Comparison of ENCODE assay signal across 15 cellular contexts in the genomic region with DNA sequence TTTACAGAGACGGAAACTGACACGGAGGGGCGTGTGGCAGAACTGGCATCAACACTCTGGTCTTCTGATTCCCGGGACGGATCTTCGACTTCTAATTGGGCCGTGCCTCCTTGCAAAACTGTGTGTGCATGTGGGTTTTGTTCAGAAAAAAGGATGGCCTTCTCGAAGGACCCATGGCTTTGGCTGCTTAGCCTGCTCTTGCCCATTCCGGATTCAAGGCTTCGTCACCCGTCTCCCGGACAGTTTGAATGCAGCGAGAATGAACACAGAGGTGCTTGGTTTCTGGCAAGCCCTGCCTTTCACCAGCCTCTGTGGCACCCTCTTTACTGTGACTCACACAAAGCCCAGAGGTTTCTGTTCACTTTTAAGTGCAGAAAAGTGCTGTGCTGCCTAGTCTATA.
DNase-seq lines count a peak whose midpoint lies in the region; ATAC-seq and TF ChIP-seq lines count a peak whose summit lies in the region.
"Had no signal": no experiment of that assay in that cellular context is flagged by ENCODE, and none has a peak within 500 bp of the region (broad histone marks: within the 10 kb centered on the region; RNA-seq: fewer than 3 reads in every experiment).

No MANE protein-coding gene starts in this region.

- no peak overlapping the region for H3K4me2 ChIP-seq in osteoblast (ENCODE audit: insufficient read depth, low read length)
- H3K4me2 ChIP-seq: BLaER1 treated with 17β-estradiol and CSF1 and Interleukin-3, amounts not matched to agents 10 nM and 100 nM had no signal

- peaks cover 5% of the 10 kb centered on the region for H3K36me3 ChIP-seq in right atrium auricular region
- no peaks in the 10 kb centered on the region for H3K36me3 ChIP-seq in osteoblast (ENCODE audit: insufficient read depth, low read length)

- peak; percentile 91 for ATAC-seq in foreskin keratinocyte
- ATAC-seq in HG03442 (IDR thresholded peaks at IDR 0.05; ENCODE audit: unreplicated experiment), result no peak
- no peak for ATAC-seq in HG03521 (IDR thresholded peaks at IDR 0.05; ENCODE audit: unreplicated experiment)
- ATAC-seq: CD8-positive, alpha-beta T cell; GM12878 had no signal

- no peaks in the 10 kb centered on the region for H4K20me1 ChIP-seq in osteoblast (ENCODE audit: insufficient read depth, low read length)

- TF ChIP-seq CTCF in right atrium auricular region (IDR thresholded peaks at IDR 0.05) (no peak), foreskin keratinocyte (conservative IDR thresholded peaks at IDR 0.05) (no peak), osteoblast (IDR thresholded peaks at IDR 0.05; ENCODE audit: extremely low read depth, low read depth, low read length) (no peak)

- H3K27ac ChIP-seq in right atrium auricular region, result no peak overlapping the region
- peak overlapping the region; percentile 77 for H3K27ac ChIP-seq in foreskin keratinocyte
- H3K27ac ChIP-seq in osteoblast (ENCODE audit: low read depth, low read length), result no peak overlapping the region
- H3K27ac ChIP-seq: BLaER1 treated with 17β-estradiol and CSF1 and Interleukin-3, amounts not matched to agents 10 nM and 100 nM had no signal

- H3K79me2 ChIP-seq in osteoblast (ENCODE audit: insufficient read depth, low read length), result no peaks in the 10 kb centered on the region

- peak; percentile 34 for DNase-seq in right atrium auricular region (ENCODE audit: low spot score)
- DNase-seq in cardiac septum (ENCODE audit: low spot score), result no peak
- DNase-seq in foreskin keratinocyte, result peak; percentile 51 to 79
- DNase-seq in osteoblast (ENCODE audit: insufficient read length, low spot score, missing footprints), result peak; percentile 88
- no peak for DNase-seq in activated T-cell treated with anti-CD3 and anti-CD28 coated beads, Interleukin-2, amount 50 U/mL, for 1 hour
- DNase-seq: 8988T, Calu3, DMS53, DND-41, EL had no signal

- intact Hi-C loops in cardiac septum (cut with DNase I), result no loop called here

- H3K4me1 ChIP-seq in right atrium auricular region, result no peaks in the 10 kb centered on the region
- peaks cover 7% of the 10 kb centered on the region for H3K4me1 ChIP-seq in foreskin keratinocyte
- H3K4me1 ChIP-seq in osteoblast (ENCODE audit: insufficient read depth, low read length), result no peaks in the 10 kb centered on the region

- no peaks in the 10 kb centered on the region for H3K27me3 ChIP-seq in right atrium auricular region
- H3K27me3 ChIP-seq in foreskin keratinocyte, result no peaks in the 10 kb centered on the region
- no peaks in the 10 kb centered on the region for H3K27me3 ChIP-seq in osteoblast (ENCODE audit: insufficient read depth, low read length)
- H3K27me3 ChIP-seq: BLaER1 treated with 17β-estradiol and CSF1 and Interleukin-3, amounts not matched to agents 10 nM and 100 nM had no signal

- H3K9me3 ChIP-seq in right atrium auricular region (no peaks in the 10 kb centered on the region), osteoblast (ENCODE audit: low read depth, low read length) (no peaks in the 10 kb centered on the region)

- no peak overlapping the region for H3K4me3 ChIP-seq in right atrium auricular region
- H3K4me3 ChIP-seq in osteoblast (ENCODE audit: insufficient read depth, low read length), result no peak overlapping the region
- H3K4me3 ChIP-seq: BLaER1 treated with 17β-estradiol and CSF1 and Interleukin-3, amounts not matched to agents 10 nM and 100 nM; GM12878 had no signal

- no peak overlapping the region for H2AFZ ChIP-seq in osteoblast (ENCODE audit: low read length)

Comparison
In these comparisons a context has a peak if more than half of its experiments do, and no peak if none do; other contexts are left out.
1. DNase-seq: peak in right atrium auricular region (single experiment), foreskin keratinocyte (2 of 2) and osteoblast (single experiment); none in cardiac septum (single experiment) and activated T-cell treated with anti-CD3 and anti-CD28 coated beads, Interleukin-2, amount 50 U/mL, for 1 hour (single experiment).